Comparison of ENCODE assay signal across 8 cellular contexts in genomic region chr21:44300262-44300959, GRCh38. TPM values are rescaled to one million over a fixed set of nuclear protein-coding genes. Genes with fewer than 3 reads are reported as not detected.
DNase-seq lines count a peak whose midpoint lies in the region; ATAC-seq and TF ChIP-seq lines count a peak whose summit lies in the region.

No MANE protein-coding gene starts in this region.

- ATAC-seq in HG03039 (IDR thresholded peaks at IDR 0.05; ENCODE audit: unreplicated experiment) (peak; percentile 18), esophagus mucosa (peak; percentile 47)
- peak; percentile 55 to 64 for ATAC-seq in activated T-cell treated with anti-CD3 and anti-CD28 coated beads, Interleukin-2, amount 50 U/mL, for 4 hours
- peak; percentile 26 for ATAC-seq in stimulated activated naive CD8-positive, alpha-beta T cell treated with anti-CD3 and anti-CD28 coated beads, Interleukin-15, Interleukin-2, amounts not matched to agents 100 U/mL and 50 U/mL, for 24 hours

- no peaks in the 10 kb centered on the region for H3K27me3 Mint-ChIP-seq in activated T-cell treated with anti-CD3 and anti-CD28 coated beads, Interleukin-2, amount 50 U/mL, for 4 hours (ENCODE audit: low read depth)

- H3K27ac ChIP-seq in OCI-LY1 (ENCODE audit: low read depth, low read length, poor library complexity, severe bottlenecking) (peak overlapping the region; percentile 43), muscle layer of duodenum (ENCODE audit: low read length) (peak overlapping the region; percentile 69)

- H3K36me3 Mint-ChIP-seq in activated T-cell treated with anti-CD3 and anti-CD28 coated beads, Interleukin-2, amount 50 U/mL, for 4 hours (ENCODE audit: insufficient read depth), result no peaks in the 10 kb centered on the region

- peak overlapping the region; percentile 79 for H3K4me3 Mint-ChIP-seq in activated T-cell treated with anti-CD3 and anti-CD28 coated beads, Interleukin-2, amount 50 U/mL, for 4 hours

- H4K20me1 ChIP-seq in OCI-LY1 (ENCODE audit: insufficient read depth, low read length), result no peaks in the 10 kb centered on the region

- peak; percentile 46 to 66 (median 49) for DNase-seq in NCI-H1417 (lab: John Stamatoyannopoulos, UW)
- DNase-seq in NCI-H1417 treated with DMSO at 0.1 percent for 48 hours (lab: John Stamatoyannopoulos, UW), result no peak
- DNase-seq in activated T-cell treated with anti-CD3 and anti-CD28 coated beads, Interleukin-2, amount 50 U/mL, for 4 hours, result peak; percentile 41
- peak; percentile 77 for DNase-seq in stimulated activated naive CD8-positive, alpha-beta T cell treated with anti-CD3 and anti-CD28 coated beads, Interleukin-15, Interleukin-2, amounts not matched to agents 100 U/mL and 50 U/mL, for 24 hours

- H2AFZ ChIP-seq in OCI-LY1 (ENCODE audit: low read length), result no peak overlapping the region

- H3K27me3 ChIP-seq in OCI-LY1 (ENCODE audit: insufficient read depth, low read length) (0 out of 2 replicates have a peak, but pooled peaks cover 6% of the 10 kb centered on the region), muscle layer of duodenum (ENCODE audit: low read depth, low read length) (no peaks in the 10 kb centered on the region)

- H3K9ac ChIP-seq in OCI-LY1 (ENCODE audit: low read length), result peak overlapping the region; percentile 74

- H3K9me3 ChIP-seq in OCI-LY1 (ENCODE audit: low read length), result no peaks in the 10 kb centered on the region
- no peaks in the 10 kb centered on the region for H3K9me3 ChIP-seq in muscle layer of duodenum (ENCODE audit: control insufficient read depth in 1 of 2, low read length in 2 of 2)

- H3K4me3 ChIP-seq in OCI-LY1 (ENCODE audit: low read depth, low read length, poor library complexity, severe bottlenecking) (peak overlapping the region; percentile 73), muscle layer of duodenum (ENCODE audit: low read depth in 1 of 2, low read length in 2 of 2) (peak overlapping the region; percentile 68 to 81)

- no peaks in the 10 kb centered on the region for H3F3A ChIP-seq in OCI-LY1 (ENCODE audit: insufficient read depth, low read length)

- no peaks in the 10 kb centered on the region for H3K79me2 ChIP-seq in OCI-LY1 (ENCODE audit: insufficient read depth, low read length)

- no peak for TF ChIP-seq CTCF in OCI-LY1 (IDR thresholded peaks at IDR 0.05; ENCODE audit: low read length)

- H3K4me1 Mint-ChIP-seq in activated T-cell treated with anti-CD3 and anti-CD28 coated beads, Interleukin-2, amount 50 U/mL, for 4 hours (ENCODE audit: low read depth), result peaks cover 55% of the 10 kb centered on the region

- H3K4me2 ChIP-seq in OCI-LY1 (ENCODE audit: low read length), result peak overlapping the region; percentile 89

- no peaks in the 10 kb centered on the region for H3K36me3 ChIP-seq in OCI-LY1 (ENCODE audit: insufficient read depth, low read length)
- H3K36me3 ChIP-seq in muscle layer of duodenum (ENCODE audit: control insufficient read depth in 1 of 2, insufficient read depth in 2 of 2, low read length in 2 of 2), result no peaks in the 10 kb centered on the region

- H3K9me3 Mint-ChIP-seq in activated T-cell treated with anti-CD3 and anti-CD28 coated beads, Interleukin-2, amount 50 U/mL, for 4 hours, result no peaks in the 10 kb centered on the region

- H3K4me1 ChIP-seq in OCI-LY1 (ENCODE audit: insufficient read depth, low read length, severe bottlenecking) (peaks cover 45% of the 10 kb centered on the region), muscle layer of duodenum (ENCODE audit: control insufficient read depth in 1 of 2, insufficient read depth in 2 of 2, low read length in 2 of 2) (peaks cover 7 to 45% of the 10 kb centered on the region in 2 donors)

- H3K9me2 ChIP-seq in OCI-LY1 (ENCODE audit: low read depth, low read length), result no peaks in the 10 kb centered on the region

RNA-seq across cellular contexts. Expression of gene PFKL, which starts 0.6 kb away (rescaled TPM):
- total RNA-seq in activated T-cell treated with anti-CD3 and anti-CD28 coated beads, Interleukin-2, amount 50 U/mL, for 4 hours, result 100 to 1,000 TPM; 102 to 122 (median 116) TPM
- 104 TPM for total RNA-seq in esophagus mucosa

RNA-seq across cellular contexts. Expression of gene AIRE, which starts 14.7 kb away (rescaled TPM):
- not detected for total RNA-seq in activated T-cell treated with anti-CD3 and anti-CD28 coated beads, Interleukin-2, amount 50 U/mL, for 4 hours
- not detected for total RNA-seq in esophagus mucosa

RNA-seq across cellular contexts. Expression of gene DNMT3L, which starts 38.7 kb away (rescaled TPM):
- total RNA-seq in activated T-cell treated with anti-CD3 and anti-CD28 coated beads, Interleukin-2, amount 50 U/mL, for 4 hours, result not detected
- not detected for total RNA-seq in esophagus mucosa

RNA-seq across cellular contexts. Expression of gene CFAP410, which starts 38.8 kb away (rescaled TPM):
- total RNA-seq in activated T-cell treated with anti-CD3 and anti-CD28 coated beads, Interleukin-2, amount 50 U/mL, for 4 hours, result 10 to 100 TPM; 30.2 to 32.7 (median 30.5) TPM
- total RNA-seq in esophagus mucosa, result 7.1 TPM

RNA-seq across cellular contexts. Expression of gene TRPM2, which starts 53.0 kb away (rescaled TPM):
- total RNA-seq in activated T-cell treated with anti-CD3 and anti-CD28 coated beads, Interleukin-2, amount 50 U/mL, for 4 hours, result 10 to 100 TPM in 1 of 3 donors, 1 to 10 TPM in 1, under 1 TPM in 1; 0.95 to 21.6 (median 2.5) TPM
- 1.2 TPM for total RNA-seq in esophagus mucosa
